Comparison of ENCODE assay signal across 8 cellular contexts in genomic region chr7:158821173-158822021, GRCh38. TPM values are rescaled to one million over a fixed set of nuclear protein-coding genes. Genes with fewer than 3 reads are reported as not detected.
A peak's percentile ranks its signal among the peaks of the same experiment; 100 is the strongest.
DNase-seq lines count a peak whose midpoint lies in the region; ATAC-seq and TF ChIP-seq lines count a peak whose summit lies in the region.

No MANE protein-coding gene starts in this region.

- no peak overlapping the region for H3K9ac ChIP-seq in SK-N-MC (ENCODE audit: insufficient read length)

- 60 to 64% methylated on average over 14 of the region's 14 CpGs for WGBS in esophagus, 2 donors
- 66% methylated on average over 14 of the region's 14 CpGs for WGBS in prostate gland

- no peak for TF ChIP-seq CTCF in prostate gland (IDR thresholded peaks at IDR 0.05)

- peak; percentile 78 for DNase-seq in HCEC 1CT
- no peak for DNase-seq in SK-N-MC (ENCODE audit: low read depth, low spot score)
- DNase-seq in prostate gland (ENCODE audit: low spot score): no peak
- DNase-seq in pons (ENCODE audit: low spot score): no peak

- no peaks in the 10 kb centered on the region for H3K36me3 ChIP-seq in SK-N-MC (ENCODE audit: insufficient read depth, low read length)
- H3K36me3 ChIP-seq in esophagus (ENCODE audit: control insufficient read depth in 2 of 2, insufficient read depth in 2 of 2, low read length in 1 of 2): no peaks in the 10 kb centered on the region
- no peaks in the 10 kb centered on the region for H3K36me3 ChIP-seq in prostate gland

- TF ChIP-seq POLR2A in prostate gland (IDR thresholded peaks at IDR 0.05): no peak

- no peaks in the 10 kb centered on the region for H3K9me3 ChIP-seq in SK-N-MC (ENCODE audit: low read depth, low read length)
- no peaks in the 10 kb centered on the region for H3K9me3 ChIP-seq in esophagus (ENCODE audit: control insufficient read depth in 2 of 2, insufficient read depth in 1 of 2, low read depth in 1 of 2, low read length in 1 of 2)
- H3K9me3 ChIP-seq in prostate gland: no peaks in the 10 kb centered on the region

- H3K27me3 ChIP-seq in esophagus (ENCODE audit: control insufficient read depth in 1 of 2, insufficient read depth in 2 of 2, low read length in 2 of 2): no peaks in the 10 kb centered on the region
- no peaks in the 10 kb centered on the region for H3K27me3 ChIP-seq in prostate gland (replicated peaks; ENCODE audit: insufficient read depth)

- H3K4me1 ChIP-seq in esophagus (ENCODE audit: control insufficient read depth in 2 of 2, insufficient read depth in 2 of 2, low read length in 1 of 2) (peaks cover 4 to 20% of the 10 kb centered on the region in 2 donors), prostate gland (replicated peaks) (no peaks in the 10 kb centered on the region)

- ATAC-seq in HG03025 (IDR thresholded peaks at IDR 0.05; ENCODE audit: low FRiP score, unreplicated experiment) (no peak), GM18870 (IDR thresholded peaks at IDR 0.05; ENCODE audit: unreplicated experiment) (no peak), HG03196 (IDR thresholded peaks at IDR 0.05; ENCODE audit: unreplicated experiment) (no peak)

- intact Hi-C loops in prostate gland (cut with DNase I): loop anchor here (10.0 kb wide), 1 partner anchor 117 kb away; the partner anchor contains the start of gene NCAPG2

- no peak overlapping the region for H3K4me3 ChIP-seq in SK-N-MC
- H3K4me3 ChIP-seq in esophagus (ENCODE audit: low read depth in 1 of 2, low read length in 2 of 2): no peak overlapping the region
- H3K4me3 ChIP-seq in prostate gland: no peak overlapping the region

- peak overlapping the region; percentile 3; the same call in 1 of the 2 replicates for H3K27ac ChIP-seq in SK-N-MC
- H3K27ac ChIP-seq in esophagus (ENCODE audit: low read depth in 2 of 2, low read length in 1 of 2): peak overlapping the region; percentile 94 to 96
- H3K27ac ChIP-seq in prostate gland: peak overlapping the region; percentile 5 to 53

RNA-seq across cellular contexts. Expression of gene ESYT2, which starts 7.9 kb away (rescaled TPM):
- polyA plus RNA-seq in esophagus: 10 to 100 TPM; 25.4 to 28.9 TPM
- total RNA-seq in prostate gland: 10 to 100 TPM; 60.8 to 75.1 TPM

RNA-seq across cellular contexts. Expression of gene DYNC2I1, which starts 35.0 kb away (rescaled TPM):
- 10 to 100 TPM in 1 of 2 donors, 1 to 10 TPM in 1; 6.0 to 12.5 TPM for polyA plus RNA-seq in esophagus
- 10 to 100 TPM; 14.3 to 35.0 TPM for total RNA-seq in prostate gland

Comparison
In these comparisons a context has a peak if more than half of its experiments do, and no peak if none do; other contexts are left out.
1. H3K27ac ChIP-seq: peak in every context shown above with its lines; median percentile 95 in esophagus; 29 in prostate gland; 3 in SK-N-MC.